13 cellular contexts compared by ENCODE assay signal in the genomic region with DNA sequence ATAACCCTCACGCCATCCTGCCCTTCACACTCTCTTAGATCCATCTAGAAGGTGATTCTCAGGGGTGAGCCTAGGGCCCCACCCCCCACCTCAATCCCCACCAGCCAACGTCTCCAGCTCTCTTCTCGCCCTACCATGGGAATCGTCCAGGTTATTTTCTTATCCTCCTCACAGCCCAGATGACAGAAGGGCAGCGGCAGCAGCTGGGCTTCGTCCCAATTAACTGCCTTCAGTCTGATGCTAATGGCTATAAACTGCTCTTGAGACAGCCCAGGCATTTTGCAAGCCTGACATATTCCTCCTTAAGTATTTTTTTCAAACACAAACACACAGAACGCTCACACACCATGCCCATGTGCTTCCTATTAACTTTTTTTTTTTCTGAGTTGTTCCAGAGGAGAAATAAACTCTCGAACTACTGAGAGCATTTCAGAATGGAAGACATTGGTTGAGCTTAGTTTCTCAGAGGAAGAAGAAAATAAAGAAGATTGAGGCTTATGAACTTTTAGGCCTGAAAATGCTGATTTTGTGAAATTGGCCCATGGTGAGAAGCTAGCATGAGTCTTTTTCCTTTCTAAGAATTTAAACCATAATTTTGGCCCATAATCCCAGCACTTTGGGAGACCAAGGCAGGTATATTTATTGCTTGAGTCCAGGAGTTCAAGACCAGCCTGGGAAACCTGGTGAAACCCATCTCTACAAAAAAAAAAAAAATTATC.
DNase-seq lines count a peak whose midpoint lies in the region; ATAC-seq, FAIRE-seq and TF ChIP-seq lines count a peak whose summit lies in the region.
"Had no signal": no experiment of that assay in that cellular context is flagged by ENCODE, and none has a peak within 500 bp of the region (broad histone marks: within the 10 kb centered on the region; RNA-seq: fewer than 3 reads in every experiment).

No MANE protein-coding gene starts in this region.

- H3K56ac ChIP-seq in H1 (replicated peaks; ENCODE audit: insufficient read length, low read depth, low read length): no peak overlapping the region

- H3K27me3 ChIP-seq in left ventricle myocardium inferior (ENCODE audit: low read depth) (peaks cover 73% of the 10 kb centered on the region), H1 (replicated peaks in 1 of 4; ENCODE audit: control insufficient read depth in 3 of 4, extremely low read depth in 1 of 4, insufficient read depth in 3 of 4, low read length in 3 of 4) (no peaks in the 10 kb centered on the region), mesenchymal stem cell (ENCODE audit: control insufficient read depth in 1 of 2, insufficient read depth in 1 of 2, low read length in 2 of 2) (peaks cover 0 to 35% of the 10 kb centered on the region in 2 experiments), vagina (no peaks in the 10 kb centered on the region)
- H3K27me3 ChIP-seq: gastrocnemius medialis had no signal

- POLR2A ChIA-PET in H1 (lab: Charles Lee; ENCODE audit: partially characterized antibody): interaction anchor here (0.6 kb wide), 1 partner anchor 16 kb away, joined by 3 read pairs; no protein-coding TSS in a partner anchor

- no peak overlapping the region for H3K23ac ChIP-seq in H1 (ENCODE audit: insufficient read length)
- no peak overlapping the region for H3K23ac ChIP-seq in mesenchymal stem cell (ENCODE audit: low read length in 2 of 2)

- no peak for TF ChIP-seq RAD21 in H1 (IDR thresholded peaks at IDR 0.05 in 1 of 2, conservative IDR thresholded peaks at IDR 0.05 in 1 of 2; ENCODE audit: low read depth in 2 of 2, low read length in 2 of 2)

- H4K91ac ChIP-seq in H1 (replicated peaks; ENCODE audit: insufficient read length, low read length): no peak overlapping the region
- no peak overlapping the region for H4K91ac ChIP-seq in mesenchymal stem cell (ENCODE audit: low read length)

- H4K20me1 ChIP-seq in H1 (replicated peaks in 1 of 2; ENCODE audit: control insufficient read depth in 1 of 2, insufficient read depth in 2 of 2, low read length in 2 of 2): no peaks in the 10 kb centered on the region

- H2AFZ ChIP-seq in H1 (ENCODE audit: low read length) (no peak overlapping the region), mesenchymal stem cell (ENCODE audit: low read depth, low read length) (no peak overlapping the region)

- H3K9ac ChIP-seq in H1 (replicated peaks in 1 of 4; ENCODE audit: extremely low read depth in 1 of 4, low read depth in 3 of 4, low read length in 3 of 4) (no peak overlapping the region), mesenchymal stem cell (ENCODE audit: low read length) (peak overlapping the region; percentile 14)

- no peak for FAIRE-seq in H1 (lab: Jason Lieb, UNC)

- no peak overlapping the region for H2BK20ac ChIP-seq in H1 (ENCODE audit: low read length)

- H3K79me1 ChIP-seq in H1 (ENCODE audit: low read depth, low read length) (no peaks in the 10 kb centered on the region), mesenchymal stem cell (replicated peaks; ENCODE audit: low read length, poor library complexity, severe bottlenecking) (no peaks in the 10 kb centered on the region)

- H3K4ac ChIP-seq in H1 (replicated peaks; ENCODE audit: insufficient read length, low read depth, low read length): no peak overlapping the region
- H3K4ac ChIP-seq in mesenchymal stem cell (ENCODE audit: low read depth in 1 of 2, low read length in 2 of 2): no peak overlapping the region

- H4K5ac ChIP-seq in H1 (ENCODE audit: insufficient read length, low read depth, low read length): no peak overlapping the region

- H3K9me3 ChIP-seq in left ventricle myocardium inferior (replicated peaks) (no peaks in the 10 kb centered on the region), H1 (ENCODE audit: insufficient read depth in 2 of 2, low read depth in 1 of 2, low read length in 1 of 2) (no peaks in the 10 kb centered on the region), mesenchymal stem cell (ENCODE audit: control insufficient read depth, low read length) (no peaks in the 10 kb centered on the region), vagina (no peaks in the 10 kb centered on the region)
- H3K9me3 ChIP-seq: gastrocnemius medialis had no signal

- H3K18ac ChIP-seq in H1 (ENCODE audit: extremely low read depth, low read length): no peak overlapping the region
- H3K18ac ChIP-seq in mesenchymal stem cell (ENCODE audit: low read depth in 1 of 2, low read length in 2 of 2): no peak overlapping the region

- H4K8ac ChIP-seq in H1 (ENCODE audit: extremely low read depth, insufficient read depth, low read length) (0 out of 2 replicates have a peak overlapping the region, but pooled peaks have one; percentile 8), mesenchymal stem cell (ENCODE audit: low read length) (no peak overlapping the region)

- no peaks in the 10 kb centered on the region for H3K23me2 ChIP-seq in H1 (ENCODE audit: low read depth, low read length)

- intact Hi-C loops in Right ventricle myocardium superior (cut with DNase I) (no loop called here), left ventricle myocardium inferior (cut with micrococcal nuclease) (no loop called here), vagina (cut with DNase I) (no loop called here)

- no peaks in the 10 kb centered on the region for H3K36me3 ChIP-seq in left ventricle myocardium inferior
- no peaks in the 10 kb centered on the region; a peak in 1 of 8 replicates for H3K36me3 ChIP-seq in H1 (ENCODE audit: control insufficient read depth in 2 of 4, insufficient read depth in 4 of 4, low read length in 3 of 4)
- H3K36me3 ChIP-seq in mesenchymal stem cell (ENCODE audit: control insufficient read depth in 1 of 2, insufficient read depth in 2 of 2, low read depth in 1 of 2, low read length in 2 of 2): no peaks in the 10 kb centered on the region
- no peaks in the 10 kb centered on the region for H3K36me3 ChIP-seq in vagina
- H3K36me3 ChIP-seq: gastrocnemius medialis had no signal

- H3K27ac ChIP-seq in left ventricle myocardium inferior (replicated peaks): no peak overlapping the region
- no peak overlapping the region for H3K27ac ChIP-seq in H1 (ENCODE audit: low read depth, low read length)
- no peak overlapping the region for H3K27ac ChIP-seq in mesenchymal stem cell (ENCODE audit: low read length, poor library complexity, severe bottlenecking)
- peak overlapping the region; percentile 49 for H3K27ac ChIP-seq in vagina
- H3K27ac ChIP-seq: gastrocnemius medialis had no signal

- H3K14ac ChIP-seq in H1 (ENCODE audit: insufficient read length): no peak overlapping the region
- H3K14ac ChIP-seq in mesenchymal stem cell (ENCODE audit: low read length in 2 of 2): no peak overlapping the region

- H3K79me2 ChIP-seq in H1 (ENCODE audit: control insufficient read depth in 1 of 2, insufficient read depth in 2 of 2, low read length in 2 of 2): no peaks in the 10 kb centered on the region

- H3K4me2 ChIP-seq in H1 (ENCODE audit: insufficient read depth in 1 of 2, low read depth in 2 of 2, low read length in 2 of 2): no peak overlapping the region
- H3K4me2 ChIP-seq in mesenchymal stem cell (ENCODE audit: low read length, poor library complexity, severe bottlenecking): no peak overlapping the region

- H2BK120ac ChIP-seq in H1 (replicated peaks; ENCODE audit: low read depth, low read length) (no peak overlapping the region), mesenchymal stem cell (ENCODE audit: low read depth, low read length) (no peak overlapping the region)

- DNase-seq in Right ventricle myocardium superior: peak; percentile 48
- DNase-seq in left ventricle myocardium inferior: no peak
- DNase-seq in H1 (ENCODE audit: low read depth in 1 of 2, low spot score in 2 of 2): no peak
- peak; percentile 6 for DNase-seq in mesenchymal stem cell
- no peak for DNase-seq in vagina (ENCODE audit: extremely low spot score in 2 of 2)
- no peak for DNase-seq in NCI-H69 (lab: John Stamatoyannopoulos, UW)
- no peak for DNase-seq in NCI-H345 treated with DMSO at 0.1 percent for 48 hours (lab: John Stamatoyannopoulos, UW; ENCODE audit: unreplicated experiment)
- DNase-seq: activated B cell treated with CpG ODN at 0.5 μM for 24 hours; activated T-cell treated with anti-CD3 and anti-CD28 coated beads, Interleukin-2, amount 50 U/mL, for 4 hours; gastrocnemius medialis; NCI-H2107; SIG-M5 had no signal

- H2AK5ac ChIP-seq in H1 (ENCODE audit: low read depth, low read length): no peak overlapping the region
- H2AK5ac ChIP-seq in mesenchymal stem cell (ENCODE audit: low read length, severe bottlenecking): no peak overlapping the region

- no peak overlapping the region for H2BK12ac ChIP-seq in H1 (ENCODE audit: low read depth, low read length)
- H2BK12ac ChIP-seq in mesenchymal stem cell (ENCODE audit: low read length in 2 of 2): no peak overlapping the region

- 85% methylated on average over 8 of the region's 8 CpGs; no CpG with 5 or more reads in 1 of the 2 experiments for WGBS in H1 (ENCODE audit: extremely low coverage in 1 of 2, insufficient coverage in 1 of 2, insufficient read length in 1 of 2, insufficient replicate concordance in 2 of 2, low coverage in 1 of 2, low lambda C conversion rate in 2 of 2, missing lambda C conversion rate in 1 of 2), 2 experiments
- 15% methylated on average over 8 of the region's 8 CpGs for WGBS in mesenchymal stem cell

- TF ChIP-seq POLR2A in H1 (IDR thresholded peaks at IDR 0.05; ENCODE audit: control extremely low read depth in 1 of 2, low read depth in 2 of 2, low read length in 2 of 2): no peak
- no peak for TF ChIP-seq POLR2A in vagina (IDR thresholded peaks at IDR 0.05)

- H2BK5ac ChIP-seq in H1 (ENCODE audit: low read depth, low read length) (no peak overlapping the region), mesenchymal stem cell (ENCODE audit: low read depth, low read length, poor library complexity, severe bottlenecking) (no peak overlapping the region)

- no peak overlapping the region for H2BK15ac ChIP-seq in H1 (ENCODE audit: low read length)
- no peak overlapping the region for H2BK15ac ChIP-seq in mesenchymal stem cell (ENCODE audit: low read depth, poor library complexity, severe bottlenecking)

- no peak for TF ChIP-seq EP300 in H1 (IDR thresholded peaks at IDR 0.05; ENCODE audit: borderline replicate concordance in 1 of 2, low read depth in 2 of 2, low read length in 2 of 2)

- ATAC-seq in Right ventricle myocardium superior (ENCODE audit: poor library complexity): peak; percentile 31
- no peak for ATAC-seq in GM18858 (IDR thresholded peaks at IDR 0.05; ENCODE audit: unreplicated experiment)
- ATAC-seq: activated T-cell treated with anti-CD3 and anti-CD28 coated beads, Interleukin-2, amount 50 U/mL, for 4 hours had no signal

- H3K4me3 ChIP-seq in left ventricle myocardium inferior (no peak overlapping the region), H1 (ENCODE audit: extremely low read depth in 1 of 4, insufficient read depth in 2 of 4, low read depth in 3 of 4, low read length in 4 of 4) (no peak overlapping the region), mesenchymal stem cell (ENCODE audit: insufficient read depth in 1 of 2, low read depth in 1 of 2, low read length in 2 of 2) (no peak overlapping the region), vagina (no peak overlapping the region)
- H3K4me3 ChIP-seq: gastrocnemius medialis had no signal

- TF ChIP-seq CTCF in left ventricle myocardium inferior (IDR thresholded peaks at IDR 0.05; ENCODE audit: borderline replicate concordance) (no peak), H1 (IDR thresholded peaks at IDR 0.05; ENCODE audit: control extremely low read depth in 1 of 3, insufficient read depth in 1 of 3, low read depth in 1 of 3, low read length in 3 of 3) (no peak), vagina (IDR thresholded peaks at IDR 0.05) (no peak)

- H3K4me1 ChIP-seq in left ventricle myocardium inferior (peaks cover 5% of the 10 kb centered on the region), H1 (replicated peaks in 1 of 4; ENCODE audit: control insufficient read depth in 3 of 4, insufficient read depth in 4 of 4, low read length in 3 of 4) (no peaks in the 10 kb centered on the region; a peak in 1 of 7 replicates), mesenchymal stem cell (ENCODE audit: control insufficient read depth, insufficient read depth, low read depth, low read length) (no peaks in the 10 kb centered on the region), vagina (peaks cover 9% of the 10 kb centered on the region)
- H3K4me1 ChIP-seq: gastrocnemius medialis had no signal

- CTCF ChIA-PET in H1 (lab: Charles Lee; ENCODE audit: partially characterized antibody): interaction anchor here (0.6 to 1.6 kb wide), 7 partner anchors 9 to 1255 kb away, joined by 3 to 4 read pairs (median 4); no protein-coding TSS in a partner anchor

Comparison
In these comparisons a context has a peak if more than half of its experiments do, and no peak if none do; other contexts are left out.
1. DNase-seq: peak in Right ventricle myocardium superior (single experiment) and mesenchymal stem cell (single experiment); none in left ventricle myocardium inferior (single experiment), H1 (0 of 2), vagina (0 of 2), NCI-H69 (single experiment) and NCI-H345 treated with DMSO at 0.1 percent for 48 hours (single experiment).